Comparison of ENCODE assay signal across 8 cellular contexts in genomic region chr1:15430787-15431570, GRCh38. TPM values are rescaled to one million over a fixed set of nuclear protein-coding genes. Genes with fewer than 3 reads are reported as not detected.
DNase-seq lines count a peak whose midpoint lies in the region; ATAC-seq and TF ChIP-seq lines count a peak whose summit lies in the region.

No MANE protein-coding gene starts in this region.

- H3K36me3 Mint-ChIP-seq in CD14-positive monocyte, result peaks cover 44 to 62% of the 10 kb centered on the region in 2 donors

- H3K27me3 ChIP-seq in H7 (ENCODE audit: control insufficient read depth, insufficient read depth, low read length) (no peaks in the 10 kb centered on the region), left ventricle myocardium inferior (ENCODE audit: low read depth) (no peaks in the 10 kb centered on the region), sigmoid colon (no peaks in the 10 kb centered on the region)

- peaks cover 2% of the 10 kb centered on the region for H3K36me3 ChIP-seq in H7 (replicated peaks; ENCODE audit: control insufficient read depth, insufficient read depth, low read length)
- H3K36me3 ChIP-seq in left ventricle myocardium inferior, result peaks cover 26% of the 10 kb centered on the region
- H3K36me3 ChIP-seq in sigmoid colon, result peaks cover 0 to 12% (median under 1%) of the 10 kb centered on the region in 4 donors

- DNase-seq in CD14-positive monocyte (ENCODE audit: low spot score) (peak; percentile 74), H7 (peak; percentile 97), SK-N-DZ (ENCODE audit: low spot score) (peak; percentile 61), left ventricle myocardium inferior (peak; percentile 73), sigmoid colon (no peak), COR-L47 (lab: John Stamatoyannopoulos, UW) (no peak)
- DNase-seq in activated naive CD8-positive, alpha-beta T cell treated with anti-CD3 and anti-CD28 coated beads, Interleukin-2, amount 50 U/mL, for 16 hours (ENCODE audit: low read depth, low spot score), result peak; percentile 43

- intact Hi-C loops in CD14-positive monocyte (cut with micrococcal nuclease), result loop anchor here (2.0 to 5.0 kb wide), 4 partner anchors 14 to 108 kb away; no protein-coding TSS in a partner anchor
- intact Hi-C loops in left ventricle myocardium inferior (cut with micrococcal nuclease), result loop anchor here (5.0 kb wide), 1 partner anchor 104 kb away; no protein-coding TSS in a partner anchor
- intact Hi-C loops in sigmoid colon (cut with DNase I), result loop anchor here (1.0 to 10.0 kb wide), 2 partner anchors 108 to 306 kb away; no protein-coding TSS in a partner anchor

- no peaks in the 10 kb centered on the region for H3K9me3 ChIP-seq in left ventricle myocardium inferior (replicated peaks)
- no peaks in the 10 kb centered on the region for H3K9me3 ChIP-seq in sigmoid colon

- H3K27ac Mint-ChIP-seq in CD14-positive monocyte, result peak overlapping the region; percentile 91 to 97 (median 96)

- H3K4me1 Mint-ChIP-seq in CD14-positive monocyte, result peaks cover 66% of the 10 kb centered on the region

- no peak for TF ChIP-seq EP300 in sigmoid colon (IDR thresholded peaks at IDR 0.05)

- H3K27ac ChIP-seq in left ventricle myocardium inferior (replicated peaks) (no peak overlapping the region), sigmoid colon (no peak overlapping the region)

- ATAC-seq in HG03039 (IDR thresholded peaks at IDR 0.05; ENCODE audit: unreplicated experiment), result no peak

- no peak overlapping the region for H3K4me3 Mint-ChIP-seq in CD14-positive monocyte

- peaks cover 25% of the 10 kb centered on the region for H3K4me1 ChIP-seq in left ventricle myocardium inferior
- H3K4me1 ChIP-seq in sigmoid colon, result peaks cover 0 to 46% (median 29%) of the 10 kb centered on the region in 4 donors

- no peak for TF ChIP-seq POLR2A in sigmoid colon (IDR thresholded peaks at IDR 0.05)

- peaks cover 0 to 1% (median 0%) of the 10 kb centered on the region in 3 donors for H3K27me3 Mint-ChIP-seq in CD14-positive monocyte (ENCODE audit: low read depth in 3 of 3)

- H3K4me3 ChIP-seq in H7 (ENCODE audit: insufficient read depth, low read depth, low read length) (no peak overlapping the region), left ventricle myocardium inferior (no peak overlapping the region), sigmoid colon (no peak overlapping the region)

- TF ChIP-seq CTCF in CD14-positive monocyte (IDR thresholded peaks at IDR 0.05) (peak; percentile 99), left ventricle myocardium inferior (IDR thresholded peaks at IDR 0.05; ENCODE audit: borderline replicate concordance) (peak; percentile 95), sigmoid colon (IDR thresholded peaks at IDR 0.05) (peak; percentile 91 to 98 (median 97))

- 51 to 58% methylated on average over 19 of the region's 19 CpGs for WGBS in sigmoid colon, 2 donors

- H3K9me3 Mint-ChIP-seq in CD14-positive monocyte, result peaks cover 0 to 2% (median 0%) of the 10 kb centered on the region in 7 donors

RNA-seq across cellular contexts. Expression of gene CTRC, which starts 7.3 kb away (rescaled TPM):
- not detected for polyA plus RNA-seq in CD14-positive monocyte
- total RNA-seq in H7 (2014; rRNA removed; shearing (Covaris generic)), result not detected in 2 replicates
- polyA plus RNA-seq in SK-N-DZ (2014; cell fraction: cytosol; rRNA removed), result not detected in 2 replicates
- not detected in 2 replicates for polyA plus RNA-seq in SK-N-DZ (2014; cell fraction: nucleus; rRNA removed)
- total RNA-seq in left ventricle myocardium inferior, result not detected
- total RNA-seq in sigmoid colon, result not detected
- 1 to 10 TPM in 1 of 3 donors, under 1 TPM in 1, not detected in 1; 0.34 to 1.2 TPM for polyA plus RNA-seq in sigmoid colon

RNA-seq across cellular contexts. Expression of gene EFHD2, which starts 21.3 kb away (rescaled TPM):
- polyA plus RNA-seq in CD14-positive monocyte, result 100 to 1,000 TPM; 323 to 329 TPM
- 42.9 and 48.3 TPM in 2 replicates for total RNA-seq in H7 (2014; rRNA removed; shearing (Covaris generic))
- polyA plus RNA-seq in SK-N-DZ (2014; cell fraction: cytosol; rRNA removed), result 13.7 and 15.2 TPM in 2 replicates
- 13.3 and 14.1 TPM in 2 replicates for polyA plus RNA-seq in SK-N-DZ (2014; cell fraction: nucleus; rRNA removed)
- total RNA-seq in left ventricle myocardium inferior, result 15.0 TPM
- 10 to 100 TPM; 32.7 to 47.4 (median 37.3) TPM for total RNA-seq in sigmoid colon
- 100 to 1,000 TPM; 157 to 181 (median 177) TPM for polyA plus RNA-seq in sigmoid colon

RNA-seq across cellular contexts. Expression of gene CELA2A, which starts 25.6 kb away (rescaled TPM):
- polyA plus RNA-seq in CD14-positive monocyte, result not detected
- not detected in 2 replicates for total RNA-seq in H7 (2014; rRNA removed; shearing (Covaris generic))
- not detected in 2 replicates for polyA plus RNA-seq in SK-N-DZ (2014; cell fraction: cytosol; rRNA removed)
- polyA plus RNA-seq in SK-N-DZ (2014; cell fraction: nucleus; rRNA removed), result not detected in 2 replicates
- not detected for total RNA-seq in left ventricle myocardium inferior
- total RNA-seq in sigmoid colon, result not detected
- polyA plus RNA-seq in sigmoid colon, result not detected

RNA-seq across cellular contexts. Expression of gene CELA2B, which starts 44.9 kb away (rescaled TPM):
- not detected for polyA plus RNA-seq in CD14-positive monocyte
- not detected in 2 replicates for total RNA-seq in H7 (2014; rRNA removed; shearing (Covaris generic))
- polyA plus RNA-seq in SK-N-DZ (2014; cell fraction: cytosol; rRNA removed), result not detected in 2 replicates
- not detected in 2 replicates for polyA plus RNA-seq in SK-N-DZ (2014; cell fraction: nucleus; rRNA removed)
- total RNA-seq in left ventricle myocardium inferior, result not detected
- total RNA-seq in sigmoid colon, result not detected
- not detected for polyA plus RNA-seq in sigmoid colon

Comparison
In these comparisons a context has a peak if more than half of its experiments do, and no peak if none do; other contexts are left out.
1. DNase-seq: peak in CD14-positive monocyte (single experiment), H7 (single experiment), SK-N-DZ (single experiment), activated naive CD8-positive, alpha-beta T cell treated with anti-CD3 and anti-CD28 coated beads, Interleukin-2, amount 50 U/mL, for 16 hours (single experiment) and left ventricle myocardium inferior (single experiment); none in sigmoid colon (single experiment) and COR-L47 (single experiment).
2. Peak in every context shown above with its lines, with median percentiles within 50 percentile points of each other: CTCF ChIP-seq.